In genomic region chr3:152737021-152737908, GRCh38 we compare ENCODE assay signal across 10 cellular contexts.
DNase-seq lines count a peak whose midpoint lies in the region; ATAC-seq lines count a peak whose summit lies in the region.
"Had no signal": no experiment of that assay in that cellular context is flagged by ENCODE, and none has a peak within 500 bp of the region (broad histone marks: within the 10 kb centered on the region; RNA-seq: fewer than 3 reads in every experiment).

No MANE protein-coding gene starts in this region.

- in situ Hi-C loops in SK-MEL-5 (cut with HindIII; ENCODE audit: low pct_unique_long_range_greater_than_20kb, low sequenced_read_pairs): no loop called here

- peak; percentile 4 to 30 for DNase-seq in activated T-cell treated with anti-CD3 and anti-CD28 coated beads, Interleukin-2, amount 50 U/mL, for 72 hours
- no peak for DNase-seq in activated T-cell treated with anti-CD3 and anti-CD28 coated beads, Interleukin-2, amount 50 U/mL, for 4 hours
- peak; percentile 95 for DNase-seq in SK-MEL-5 (ENCODE audit: low read depth, low spot score)
- peak; percentile 69 for DNase-seq in non-pigmented ciliary epithelial cell (ENCODE audit: low read depth)
- no peak for DNase-seq in germinal center (ENCODE audit: low spot score)
- DNase-seq in NCI-H2107 treated with DMSO at 0.1 percent for 48 hours (lab: John Stamatoyannopoulos, UW; ENCODE audit: unreplicated experiment): no peak
- no peak for DNase-seq in left colon

- H3K4me3 Mint-ChIP-seq in activated T-cell treated with anti-CD3 and anti-CD28 coated beads, Interleukin-2, amount 50 U/mL, for 72 hours: no peak overlapping the region
- no peak overlapping the region for H3K4me3 Mint-ChIP-seq in activated T-cell treated with anti-CD3 and anti-CD28 coated beads, Interleukin-2, amount 50 U/mL, for 4 hours
- H3K4me3 Mint-ChIP-seq: B cell, memory B cell had no signal

- no peaks in the 10 kb centered on the region for H3K36me3 Mint-ChIP-seq in activated T-cell treated with anti-CD3 and anti-CD28 coated beads, Interleukin-2, amount 50 U/mL, for 72 hours (ENCODE audit: insufficient read depth in 2 of 2)
- no peaks in the 10 kb centered on the region for H3K36me3 Mint-ChIP-seq in activated T-cell treated with anti-CD3 and anti-CD28 coated beads, Interleukin-2, amount 50 U/mL, for 4 hours (ENCODE audit: insufficient read depth)
- H3K36me3 Mint-ChIP-seq: memory B cell had no signal

- H3K9me3 Mint-ChIP-seq in activated T-cell treated with anti-CD3 and anti-CD28 coated beads, Interleukin-2, amount 50 U/mL, for 72 hours: no peaks in the 10 kb centered on the region
- H3K9me3 Mint-ChIP-seq in activated T-cell treated with anti-CD3 and anti-CD28 coated beads, Interleukin-2, amount 50 U/mL, for 4 hours: no peaks in the 10 kb centered on the region
- H3K9me3 Mint-ChIP-seq: memory B cell had no signal

- ATAC-seq in activated T-cell treated with anti-CD3 and anti-CD28 coated beads, Interleukin-2, amount 50 U/mL, for 72 hours (replicated peaks in 1 of 2): peak; percentile 68 to 89
- no peak for ATAC-seq in activated T-cell treated with anti-CD3 and anti-CD28 coated beads, Interleukin-2, amount 50 U/mL, for 4 hours
- ATAC-seq in HG02973 (IDR thresholded peaks at IDR 0.05; ENCODE audit: unreplicated experiment) (peak; percentile 100), left colon (no peak)

- H3K4me1 Mint-ChIP-seq in activated T-cell treated with anti-CD3 and anti-CD28 coated beads, Interleukin-2, amount 50 U/mL, for 72 hours (ENCODE audit: low read depth): no peaks in the 10 kb centered on the region
- no peaks in the 10 kb centered on the region for H3K4me1 Mint-ChIP-seq in activated T-cell treated with anti-CD3 and anti-CD28 coated beads, Interleukin-2, amount 50 U/mL, for 4 hours (ENCODE audit: low read depth)
- H3K4me1 Mint-ChIP-seq: B cell, memory B cell had no signal

- intact Hi-C loops in left colon (cut with DNase I, micrococcal nuclease): no loop called here

- H3K27ac Mint-ChIP-seq in activated T-cell treated with anti-CD3 and anti-CD28 coated beads, Interleukin-2, amount 50 U/mL, for 72 hours: no peak overlapping the region
- H3K27ac Mint-ChIP-seq: B cell, memory B cell had no signal

- H3K27me3 Mint-ChIP-seq in activated T-cell treated with anti-CD3 and anti-CD28 coated beads, Interleukin-2, amount 50 U/mL, for 72 hours (ENCODE audit: low read depth): peaks cover 6% of the 10 kb centered on the region
- H3K27me3 Mint-ChIP-seq in activated T-cell treated with anti-CD3 and anti-CD28 coated beads, Interleukin-2, amount 50 U/mL, for 4 hours (ENCODE audit: low read depth): no peaks in the 10 kb centered on the region

Comparison
In these comparisons a context has a peak if more than half of its experiments do, and no peak if none do; other contexts are left out.
1. ATAC-seq: peak in activated T-cell treated with anti-CD3 and anti-CD28 coated beads, Interleukin-2, amount 50 U/mL, for 72 hours (2 of 2) and HG02973 (single experiment); none in activated T-cell treated with anti-CD3 and anti-CD28 coated beads, Interleukin-2, amount 50 U/mL, for 4 hours (0 of 2) and left colon (single experiment).
2. DNase-seq: peak in activated T-cell treated with anti-CD3 and anti-CD28 coated beads, Interleukin-2, amount 50 U/mL, for 72 hours (2 of 2), SK-MEL-5 (single experiment) and non-pigmented ciliary epithelial cell (single experiment); none in activated T-cell treated with anti-CD3 and anti-CD28 coated beads, Interleukin-2, amount 50 U/mL, for 4 hours (single experiment), germinal center (single experiment), NCI-H2107 treated with DMSO at 0.1 percent for 48 hours (single experiment) and left colon (0 of 2).